In the genomic region with DNA sequence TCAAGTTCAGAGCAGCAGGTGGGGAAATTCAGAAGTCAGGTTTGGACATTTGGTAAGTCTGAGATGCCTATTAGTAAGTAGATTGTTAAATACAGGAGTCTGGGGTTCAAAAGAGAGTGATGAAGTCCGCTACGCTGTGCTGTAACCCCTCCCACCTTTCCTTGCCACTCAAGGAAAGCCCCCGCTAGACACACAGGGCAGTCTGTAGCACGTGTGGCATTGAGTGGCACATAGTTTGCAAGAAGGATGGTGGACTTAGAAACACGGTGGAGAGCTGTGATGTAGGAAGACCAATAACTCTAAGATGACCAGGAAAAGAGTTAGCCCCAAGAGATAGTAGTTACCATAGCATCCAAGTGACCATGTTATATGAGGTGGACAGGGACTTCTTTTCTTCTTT, we compare ENCODE assay signal across 10 cellular contexts. TPM values are rescaled to one million over a fixed set of nuclear protein-coding genes. Genes with fewer than 3 reads are reported as not detected.
"Had no signal": no experiment of that assay in that cellular context is flagged by ENCODE, and none has a peak within 500 bp of the region (broad histone marks: within the 10 kb centered on the region; RNA-seq: fewer than 3 reads in every experiment).

No MANE protein-coding gene starts in this region.

- ATAC-seq: HCT116, HepG2 had no signal

- DNase-seq: GM23248, GOT3, H7, HFFc6, KG1 had no signal

- H3K9me3 ChIP-seq: HAP-1 had no signal

- H3K4me3 ChIP-seq: GM23248, HAP-1 had no signal

- H3K36me3 ChIP-seq: HAP-1 had no signal

- H3K4me1 ChIP-seq: HAP-1 had no signal

- H3K27ac ChIP-seq: GM23248, HL-60 had no signal

- H3K9ac ChIP-seq: GM23248 had no signal

- FAIRE-seq: HepG2 had no signal

- H2AFZ ChIP-seq: GM23248 had no signal

RNA-seq across cellular contexts. Expression of gene FSTL4, which starts 44.7 kb away (rescaled TPM):
- total RNA-seq: GM23248, HFFc6 had no signal
- polyA plus RNA-seq: GM23248, IgD-negative memory B cell had no signal
